Comparison of ENCODE assay signal across 22 cellular contexts in genomic region chr4:133186210-133186609, GRCh38. TPM values are rescaled to one million over a fixed set of nuclear protein-coding genes. Genes with fewer than 3 reads are reported as not detected.
DNase-seq lines count a peak whose midpoint lies in the region; ATAC-seq and TF ChIP-seq lines count a peak whose summit lies in the region.
"Had no signal": no experiment of that assay in that cellular context is flagged by ENCODE, and none has a peak within 500 bp of the region (broad histone marks: within the 10 kb centered on the region; RNA-seq: fewer than 3 reads in every experiment).

No MANE protein-coding gene starts in this region.

- TF ChIP-seq EP300 in SK-N-SH (IDR thresholded peaks at IDR 0.05; ENCODE audit: borderline replicate concordance in 1 of 2, low read depth in 1 of 2, low read length in 1 of 2): no peak

- H3K4me2 ChIP-seq in SK-N-SH: no peak overlapping the region

- H4K20me1 ChIP-seq in SK-N-SH (ENCODE audit: insufficient read depth): no peaks in the 10 kb centered on the region

- POLR2A ChIA-PET in SK-N-SH (lab: Yijun Ruan, JAX): no interaction called here

- H3K27ac ChIP-seq in SK-N-SH (ENCODE audit: low read depth in 2 of 2, low read length in 1 of 2) (peak overlapping the region in 1 of 2 experiments; percentile 55; a peak in 3 of 4 replicates), epithelial cell of prostate (peak overlapping the region; percentile 5), thoracic aorta (peak overlapping the region; percentile 67 to 68)
- H3K27ac ChIP-seq: 22Rv1, C4-2B had no signal

- no peaks in the 10 kb centered on the region for H3K9me2 ChIP-seq in SK-N-SH

- no peak for TF ChIP-seq RAD21 in SK-N-SH (IDR thresholded peaks at IDR 0.05; ENCODE audit: low read length)

- H3K9ac ChIP-seq in SK-N-SH: no peak overlapping the region

- no peaks in the 10 kb centered on the region for H3K9me3 ChIP-seq in SK-N-SH
- H3K9me3 ChIP-seq in thoracic aorta: no peaks in the 10 kb centered on the region

- CTCF ChIA-PET in SK-N-SH (lab: Yijun Ruan, JAX): no interaction called here

- H3K4me1 ChIP-seq in SK-N-SH (ENCODE audit: control insufficient read depth in 1 of 2, insufficient read depth in 2 of 2, low read depth in 1 of 2, low read length in 1 of 2) (no peaks in the 10 kb centered on the region; a peak in 1 of 4 replicates), thoracic aorta (ENCODE audit: control insufficient read depth in 1 of 2, low read depth in 2 of 2) (peaks cover 3 to 29% of the 10 kb centered on the region in 2 donors)

- DNase-seq in SK-N-SH: no peak
- DNase-seq in amniotic epithelial cell (ENCODE audit: low read depth): peak; percentile 4
- no peak for DNase-seq in epithelial cell of prostate (ENCODE audit: low read depth, low spot score)
- DNase-seq in thoracic aorta (ENCODE audit: low spot score): no peak
- DNase-seq in mesenteric fat pad (ENCODE audit: low spot score): no peak
- DNase-seq in activated CD4-positive, CD25-positive, alpha-beta regulatory T cell (lab: John Stamatoyannopoulos, UW): no peak
- DNase-seq: AML-193; CD8-positive, alpha-beta memory T cell; GDM1; H7; Kasumi-1; NCI-H1417; NCI-H187; NCI-H446; NCI-H526; Right ventricle myocardium superior had no signal

- H3K27me3 ChIP-seq in SK-N-SH (ENCODE audit: insufficient read depth) (no peaks in the 10 kb centered on the region), thoracic aorta (replicated peaks; ENCODE audit: insufficient read depth) (no peaks in the 10 kb centered on the region)

- no peak for ATAC-seq in SK-N-SH treated with all-trans-retinoic acid at 6 μM for 48 hours
- ATAC-seq in thoracic aorta (ENCODE audit: insufficient number of reproducible peaks, low FRiP score, low read depth): no peak
- no peak for ATAC-seq in HG03432 (IDR thresholded peaks at IDR 0.05; ENCODE audit: unreplicated experiment)

- H3K36me3 ChIP-seq in SK-N-SH (replicated peaks in 1 of 2; ENCODE audit: control insufficient read depth in 1 of 2, insufficient read depth in 2 of 2, low read length in 1 of 2): no peaks in the 10 kb centered on the region
- H3K36me3 ChIP-seq in thoracic aorta: no peaks in the 10 kb centered on the region

- TF ChIP-seq CTCF in SK-N-SH (IDR thresholded peaks at IDR 0.05): no peak
- no peak for TF ChIP-seq CTCF in thoracic aorta (IDR thresholded peaks at IDR 0.05)

- H3K4me3 ChIP-seq in SK-N-SH (ENCODE audit: low read depth in 2 of 2, low read length in 1 of 2) (no peak overlapping the region), thoracic aorta (no peak overlapping the region)

- no peaks in the 10 kb centered on the region for H3F3A ChIP-seq in SK-N-SH (replicated peaks; ENCODE audit: insufficient read depth)

- H2AFZ ChIP-seq in SK-N-SH (ENCODE audit: low read depth): no peak overlapping the region

- H3K79me2 ChIP-seq in SK-N-SH (ENCODE audit: insufficient read depth): no peaks in the 10 kb centered on the region

TF ChIP-seq in SK-N-SH treated with all-trans-retinoic acid at 6 μM for 48 hours, 23 proteins besides CTCF, POLR2A, EP300 and RAD21:
- TF ChIP-seq ZC3H10 (CRISPR knock-in tag; IDR thresholded peaks at IDR 0.05): peak; percentile 64
- TF ChIP-seq, protein P1, sequence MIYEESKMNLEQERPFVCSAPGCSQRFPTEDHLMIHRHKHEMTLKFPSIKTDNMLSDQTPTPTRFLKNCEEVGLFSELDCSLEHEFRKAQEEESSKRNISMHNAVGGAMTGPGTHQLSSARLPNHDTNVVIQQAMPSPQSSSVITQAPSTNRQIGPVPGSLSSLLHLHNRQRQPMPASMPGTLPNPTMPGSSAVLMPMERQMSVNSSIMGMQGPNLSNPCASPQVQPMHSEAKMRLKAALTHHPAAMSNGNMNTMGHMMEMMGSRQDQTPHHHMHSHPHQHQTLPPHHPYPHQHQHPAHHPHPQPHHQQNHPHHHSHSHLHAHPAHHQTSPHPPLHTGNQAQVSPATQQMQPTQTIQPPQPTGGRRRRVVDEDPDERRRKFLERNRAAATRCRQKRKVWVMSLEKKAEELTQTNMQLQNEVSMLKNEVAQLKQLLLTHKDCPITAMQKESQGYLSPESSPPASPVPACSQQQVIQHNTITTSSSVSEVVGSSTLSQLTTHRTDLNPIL (CRISPR knock-in tag; IDR thresholded peaks at IDR 0.05; ENCODE audit: low read depth): no peak

TF ChIP-seq in SK-N-SH, 30 proteins besides CTCF, POLR2A, EP300 and RAD21:
- TF ChIP-seq, protein P2, sequence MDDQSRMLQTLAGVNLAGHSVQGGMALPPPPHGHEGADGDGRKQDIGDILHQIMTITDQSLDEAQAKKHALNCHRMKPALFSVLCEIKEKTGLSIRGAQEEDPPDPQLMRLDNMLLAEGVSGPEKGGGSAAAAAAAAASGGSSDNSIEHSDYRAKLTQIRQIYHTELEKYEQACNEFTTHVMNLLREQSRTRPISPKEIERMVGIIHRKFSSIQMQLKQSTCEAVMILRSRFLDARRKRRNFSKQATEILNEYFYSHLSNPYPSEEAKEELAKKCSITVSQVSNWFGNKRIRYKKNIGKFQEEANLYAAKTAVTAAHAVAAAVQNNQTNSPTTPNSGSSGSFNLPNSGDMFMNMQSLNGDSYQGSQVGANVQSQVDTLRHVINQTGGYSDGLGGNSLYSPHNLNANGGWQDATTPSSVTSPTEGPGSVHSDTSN (IDR thresholded peaks at IDR 0.05): no peak
- no peak for TF ChIP-seq RXRA (IDR thresholded peaks at IDR 0.05; ENCODE audit: borderline replicate concordance, low read depth)
- no peak for TF ChIP-seq USF2 (IDR thresholded peaks at IDR 0.05; ENCODE audit: borderline replicate concordance, low read depth, low read length)
- TF ChIP-seq GABPA (IDR thresholded peaks at IDR 0.05; ENCODE audit: low read depth): no peak
- no peak for TF ChIP-seq IRF3 (IDR thresholded peaks at IDR 0.05; ENCODE audit: low read depth, low read length)
- no peak for TF ChIP-seq ELF1 (IDR thresholded peaks at IDR 0.05)
- no peak for TF ChIP-seq GATA2 (CRISPR knock-in tag; IDR thresholded peaks at IDR 0.05)
- TF ChIP-seq, protein P3, sequence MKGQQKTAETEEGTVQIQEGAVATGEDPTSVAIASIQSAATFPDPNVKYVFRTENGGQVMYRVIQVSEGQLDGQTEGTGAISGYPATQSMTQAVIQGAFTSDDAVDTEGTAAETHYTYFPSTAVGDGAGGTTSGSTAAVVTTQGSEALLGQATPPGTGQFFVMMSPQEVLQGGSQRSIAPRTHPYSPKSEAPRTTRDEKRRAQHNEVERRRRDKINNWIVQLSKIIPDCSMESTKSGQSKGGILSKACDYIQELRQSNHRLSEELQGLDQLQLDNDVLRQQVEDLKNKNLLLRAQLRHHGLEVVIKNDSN (IDR thresholded peaks at IDR 0.05; ENCODE audit: borderline replicate concordance, low read depth): no peak
- TF ChIP-seq FOSL2 (IDR thresholded peaks at IDR 0.05; ENCODE audit: borderline replicate concordance, low read depth): no peak
- TF ChIP-seq RFX5 (IDR thresholded peaks at IDR 0.05; ENCODE audit: low read length): no peak

RNA-seq across cellular contexts. Expression of gene PCDH10, which starts 37.1 kb away (rescaled TPM):
- polyA plus RNA-seq in SK-N-SH (2012; rRNA removed): 0.02 and 0.05 TPM in 2 replicates
- polyA plus RNA-seq in SK-N-SH (2012; cell fraction: cytosol; rRNA removed): 0.03 and 0.04 TPM in 2 replicates
- 0.07 and 0.10 TPM in 2 replicates for polyA plus RNA-seq in SK-N-SH (2012; cell fraction: nucleus; rRNA removed)
- 10 to 100 TPM; 51.4 to 70.8 TPM for total RNA-seq in thoracic aorta
- total RNA-seq in mesenteric fat pad: 0.06 TPM
- total RNA-seq: CD8-positive, alpha-beta memory T cell; MCF 10A; OCI-LY7 had no signal
- polyA plus RNA-seq: CD8-positive, alpha-beta memory T cell had no signal

Comparison
In these comparisons a context has a peak if more than half of its experiments do, and no peak if none do; other contexts are left out.
1. RNA of gene PCDH10, which starts 37.1 kb away (total RNA-seq): 51.4 to 70.8 TPM in thoracic aorta; 0.06 TPM in mesenteric fat pad (single experiment); every median in the first group is over 10 times any median in the second.